Comparison of ENCODE assay signal across 11 cellular contexts in genomic region chr1:51515982-51516638, GRCh38. TPM values are rescaled to one million over a fixed set of nuclear protein-coding genes. Genes with fewer than 3 reads are reported as not detected.
DNase-seq lines count a peak whose midpoint lies in the region; ATAC-seq, FAIRE-seq and TF ChIP-seq lines count a peak whose summit lies in the region.
"Had no signal": no experiment of that assay in that cellular context is flagged by ENCODE, and none has a peak within 500 bp of the region (broad histone marks: within the 10 kb centered on the region; RNA-seq: fewer than 3 reads in every experiment).

No MANE protein-coding gene starts in this region.

- H3K27ac ChIP-seq in A549 (no peak overlapping the region), upper lobe of left lung (peak overlapping the region in 2 of 4 donors; percentile 92 to 98)

- no peaks in the 10 kb centered on the region for H3K27me3 Mint-ChIP-seq in MCF 10A (ENCODE audit: insufficient read depth, unreplicated experiment)
- no peaks in the 10 kb centered on the region for H3K27me3 Mint-ChIP-seq in naive B cell

- TF ChIP-seq POLR2A in A549 (IDR thresholded peaks at IDR 0.05; ENCODE audit: low read length), result no peak
- TF ChIP-seq POLR2A in upper lobe of left lung (IDR thresholded peaks at IDR 0.05), result no peak

- POLR2A ChIA-PET in A549 (lab: Yijun Ruan, JAX) (no interaction called here), HEK293T (lab: Yijun Ruan, JAX) (no interaction called here), MCF 10A (lab: Yijun Ruan, JAX) (interaction anchor here (0.7 to 3.1 kb wide), 7 partner anchors 10 to 544 kb away, joined by 3 to 25 read pairs (median 4); no protein-coding TSS in a partner anchor)

- FAIRE-seq in A549 (lab: Jason Lieb, UNC), result no peak
- FAIRE-seq: colon had no signal

- H3K4me3 Mint-ChIP-seq in MCF 10A (ENCODE audit: unreplicated experiment) (peak overlapping the region; percentile 79), naive B cell (peak overlapping the region; percentile 49 to 99 (median 79))

- TF ChIP-seq RAD21 in A549 (conservative IDR thresholded peaks at IDR 0.05 in 1 of 2, IDR thresholded peaks at IDR 0.05 in 1 of 2), result no peak

- no peak for TF ChIP-seq CTCF in A549 (IDR thresholded peaks at IDR 0.05)
- no peak for TF ChIP-seq CTCF in MCF 10A (IDR thresholded peaks at IDR 0.05; ENCODE audit: unreplicated experiment)
- no peak for TF ChIP-seq CTCF in upper lobe of left lung (IDR thresholded peaks at IDR 0.05)

- ATAC-seq in A549 (no peak), naive B cell (ENCODE audit: low read depth in 2 of 2) (no peak), upper lobe of left lung (ENCODE audit: low FRiP score in 2 of 2) (no peak), GM21786 (IDR thresholded peaks at IDR 0.05; ENCODE audit: unreplicated experiment) (no peak)

- H3K9me3 ChIP-seq in A549 (no peaks in the 10 kb centered on the region), upper lobe of left lung (no peaks in the 10 kb centered on the region)

- H3K36me3 ChIP-seq in H7 (replicated peaks; ENCODE audit: control insufficient read depth, insufficient read depth, low read length), result no peaks in the 10 kb centered on the region
- H3K36me3 ChIP-seq in upper lobe of left lung, result no peaks in the 10 kb centered on the region

- H3K4me3 ChIP-seq in A549 (no peak overlapping the region), H7 (ENCODE audit: insufficient read depth, low read depth, low read length) (no peak overlapping the region), upper lobe of left lung (peak overlapping the region in 1 of 4 donors; percentile 1)

- H3K27ac Mint-ChIP-seq in MCF 10A (ENCODE audit: low read depth, unreplicated experiment), result peak overlapping the region; percentile 93
- H3K27ac Mint-ChIP-seq in naive B cell, result peak overlapping the region; percentile 7 to 94 (median 90)

- intact Hi-C loops in MCF 10A (cut with micrococcal nuclease), result no loop called here

- no peak for TF ChIP-seq EP300 in A549 (IDR thresholded peaks at IDR 0.05)
- TF ChIP-seq EP300 in upper lobe of left lung (IDR thresholded peaks at IDR 0.05), result no peak

- H3K4me1 ChIP-seq in A549, result peaks cover 24% of the 10 kb centered on the region; the same call in 2 of the 3 replicates
- peaks cover 47 to 66% (median 54%) of the 10 kb centered on the region in 4 donors for H3K4me1 ChIP-seq in upper lobe of left lung

- CTCF ChIA-PET in A549 (lab: Yijun Ruan, JAX) (interaction anchor here (1.0 kb wide), 1 partner anchor 10 kb away, joined by 3 read pairs; no protein-coding TSS in a partner anchor), HEK293T (lab: Yijun Ruan, JAX) (interaction anchor here (0.6 kb wide), 2 partner anchors 24 to 163 kb away, joined by 3 to 5 read pairs; no protein-coding TSS in a partner anchor), MCF 10A (lab: Yijun Ruan, JAX) (interaction anchor here (0.9 to 1.6 kb wide), 2 partner anchors 10 to 11 kb away, joined by 3 to 5 read pairs; no protein-coding TSS in a partner anchor)

- peak overlapping the region; percentile 84; the same call in 1 of the 3 replicates for H3K4me2 ChIP-seq in A549

- H3K36me3 Mint-ChIP-seq in MCF 10A (ENCODE audit: insufficient read depth, unreplicated experiment) (no peaks in the 10 kb centered on the region), naive B cell (peaks cover 0 to 8% of the 10 kb centered on the region in 2 donors)

- BruUV-seq in MCF 10A (replicated peaks; lab: Mats Ljungman, UMichigan), result no TSS peak

- no peaks in the 10 kb centered on the region for H3K9me3 Mint-ChIP-seq in MCF 10A (ENCODE audit: unreplicated experiment)
- no peaks in the 10 kb centered on the region for H3K9me3 Mint-ChIP-seq in naive B cell

- no peak for DNase-seq in A549 (ENCODE audit: low read depth in 1 of 2, low spot score in 1 of 2)
- no peak for DNase-seq in HEK293T (ENCODE audit: extremely low spot score)
- no peak for DNase-seq in MCF 10A (ENCODE audit: unreplicated experiment)
- no peak for DNase-seq in naive B cell
- DNase-seq in retina, result no peak
- DNase-seq in H7, result no peak
- DNase-seq in upper lobe of left lung, result no peak
- DNase-seq: NCI-H1105 treated with DMSO at 0.1 percent for 48 hours, substantia nigra had no signal

- H3K27me3 ChIP-seq in H7 (ENCODE audit: control insufficient read depth, insufficient read depth, low read length), result no peaks in the 10 kb centered on the region
- H3K27me3 ChIP-seq in upper lobe of left lung, result no peaks in the 10 kb centered on the region

- H3K4me1 Mint-ChIP-seq in MCF 10A (ENCODE audit: insufficient read depth, unreplicated experiment) (peaks cover 18% of the 10 kb centered on the region), naive B cell (peaks cover 67 to 81% (median 78%) of the 10 kb centered on the region in 3 donors)

TF ChIP-seq in A549, 52 proteins besides CTCF, POLR2A, EP300 and RAD21:
- no peak for TF ChIP-seq RARB (CRISPR knock-in tag; IDR thresholded peaks at IDR 0.05)
- no peak for TF ChIP-seq JUNB (IDR thresholded peaks at IDR 0.05)
- no peak for TF ChIP-seq HOXB13 (CRISPR knock-in tag; IDR thresholded peaks at IDR 0.05; ENCODE audit: low read depth)
- no peak for TF ChIP-seq ZC3H11A (IDR thresholded peaks at IDR 0.05)
- no peak for TF ChIP-seq CHD2 (IDR thresholded peaks at IDR 0.05; ENCODE audit: low read length, partially characterized antibody)
- TF ChIP-seq, protein P1, sequence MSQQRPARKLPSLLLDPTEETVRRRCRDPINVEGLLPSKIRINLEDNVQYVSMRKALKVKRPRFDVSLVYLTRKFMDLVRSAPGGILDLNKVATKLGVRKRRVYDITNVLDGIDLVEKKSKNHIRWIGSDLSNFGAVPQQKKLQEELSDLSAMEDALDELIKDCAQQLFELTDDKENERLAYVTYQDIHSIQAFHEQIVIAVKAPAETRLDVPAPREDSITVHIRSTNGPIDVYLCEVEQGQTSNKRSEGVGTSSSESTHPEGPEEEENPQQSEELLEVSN (IDR thresholded peaks at IDR 0.05; ENCODE audit: borderline replicate concordance, low read depth), result no peak
- TF ChIP-seq NFE2L2 (conservative IDR thresholded peaks at IDR 0.05; ENCODE audit: low read length), result no peak

TF ChIP-seq in HEK293T, 16 proteins besides CTCF, POLR2A, EP300 and RAD21:
- TF ChIP-seq FOXM1 (IDR thresholded peaks at IDR 0.05; ENCODE audit: borderline replicate concordance) (no peak), ELF4 (IDR thresholded peaks at IDR 0.05) (no peak), SP1 (IDR thresholded peaks at IDR 0.05) (no peak), BHLHE40 (IDR thresholded peaks at IDR 0.05; ENCODE audit: borderline replicate concordance) (no peak), FOXK2 (IDR thresholded peaks at IDR 0.05) (no peak), ZNF384 (IDR thresholded peaks at IDR 0.05) (no peak)
- TF ChIP-seq, protein P2, sequence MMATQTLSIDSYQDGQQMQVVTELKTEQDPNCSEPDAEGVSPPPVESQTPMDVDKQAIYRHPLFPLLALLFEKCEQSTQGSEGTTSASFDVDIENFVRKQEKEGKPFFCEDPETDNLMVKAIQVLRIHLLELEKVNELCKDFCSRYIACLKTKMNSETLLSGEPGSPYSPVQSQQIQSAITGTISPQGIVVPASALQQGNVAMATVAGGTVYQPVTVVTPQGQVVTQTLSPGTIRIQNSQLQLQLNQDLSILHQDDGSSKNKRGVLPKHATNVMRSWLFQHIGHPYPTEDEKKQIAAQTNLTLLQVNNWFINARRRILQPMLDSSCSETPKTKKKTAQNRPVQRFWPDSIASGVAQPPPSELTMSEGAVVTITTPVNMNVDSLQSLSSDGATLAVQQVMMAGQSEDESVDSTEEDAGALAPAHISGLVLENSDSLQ (IDR thresholded peaks at IDR 0.05), result peak; percentile 72
TF ChIP-seq in HEK293T: peak in this region for 1.

RNA-seq across cellular contexts. Expression of gene EPS15, which starts 3.0 kb away (rescaled TPM):
- polyA plus RNA-seq in A549 (2011; rRNA removed), result 33.4 and 35.4 TPM in 2 replicates
- polyA plus RNA-seq in A549 (2012; cell fraction: cytosol; rRNA removed), result 5.5 and 5.8 TPM in 2 replicates
- 2.8 and 3.9 TPM in 2 replicates for polyA plus RNA-seq in A549 (2012; cell fraction: nucleus; rRNA removed)
- polyA plus RNA-seq in A549 (2017; fragmentation: RNase III; extraction: RNeasy Plus Mini Kit Qiagen cat#74134 plus additional on column Dnase treatment), result 10.0 to 10.9 TPM (median 10.9 TPM) in 3 replicates
- 19.9 and 20.6 TPM in 2 replicates for polyA minus RNA-seq in A549 (2011; rRNA and poly(A)+ RNA removed)
- 48.2 and 48.7 TPM in 2 replicates for total RNA-seq in MCF 10A (2022)
- polyA plus RNA-seq in naive B cell (ENCODE audit: low read depth in 6 of 6), result 10 to 100 TPM; 40.6 to 76.5 (median 67.9) TPM
- total RNA-seq in H7 (2014; rRNA removed; shearing (Covaris generic)), result 26.6 and 37.2 TPM in 2 replicates
- total RNA-seq in upper lobe of left lung, result 100 to 1,000 TPM in 1 of 6 donors, 10 to 100 TPM in 5; 50.4 to 181 (median 73.3) TPM
